Comparison of ENCODE assay signal across 16 cellular contexts in the genomic region with DNA sequence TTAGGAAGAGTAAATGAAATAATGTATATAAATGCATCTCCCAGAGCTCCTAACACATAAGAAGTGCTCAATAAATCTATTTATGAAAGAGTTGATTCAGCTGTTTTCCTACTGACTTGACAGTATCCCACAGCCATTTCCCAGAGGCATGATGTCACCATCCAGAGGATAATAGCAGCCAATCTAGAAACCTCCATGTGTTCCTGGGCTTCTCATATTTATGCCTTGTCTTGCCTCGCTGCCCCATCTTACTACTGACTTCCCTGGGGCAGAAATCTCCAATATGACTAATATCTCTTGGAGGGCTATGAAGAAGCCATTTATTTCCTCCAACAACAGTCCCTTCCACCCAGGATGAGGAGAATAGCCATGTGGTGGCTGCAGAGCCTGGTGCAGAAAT.
DNase-seq lines count a peak whose midpoint lies in the region; ATAC-seq and TF ChIP-seq lines count a peak whose summit lies in the region.
"Had no signal": no experiment of that assay in that cellular context is flagged by ENCODE, and none has a peak within 500 bp of the region (broad histone marks: within the 10 kb centered on the region; RNA-seq: fewer than 3 reads in every experiment).

No MANE protein-coding gene starts in this region.

- H3K9me3 ChIP-seq in neuronal stem cell (replicated peaks in 1 of 2; ENCODE audit: control insufficient read depth in 2 of 2, insufficient read depth in 1 of 2, low read depth in 1 of 2, low read length in 2 of 2), result no peaks in the 10 kb centered on the region
- H3K9me3 ChIP-seq: heart right ventricle, suprapubic skin had no signal

- H2BK15ac ChIP-seq in neuronal stem cell (ENCODE audit: low read length), result no peak overlapping the region

- H3K27me3 ChIP-seq in neuronal stem cell (ENCODE audit: control insufficient read depth in 3 of 3, insufficient read depth in 3 of 3, low read depth in 1 of 3, low read length in 3 of 3), result no peaks in the 10 kb centered on the region
- H3K27me3 ChIP-seq: heart right ventricle, suprapubic skin had no signal

- H3K9me3 Mint-ChIP-seq in chondrocyte (ENCODE audit: low read depth), result no peaks in the 10 kb centered on the region
- H3K9me3 Mint-ChIP-seq: activated CD4-positive, alpha-beta memory T cell treated with anti-CD3 and anti-CD28 coated beads for 36 hours; GM23338; IgD-negative memory B cell had no signal

- H3K36me3 Mint-ChIP-seq in chondrocyte (ENCODE audit: low read depth), result no peaks in the 10 kb centered on the region
- H3K36me3 Mint-ChIP-seq: activated CD4-positive, alpha-beta memory T cell treated with anti-CD3 and anti-CD28 coated beads for 36 hours; IgD-negative memory B cell had no signal

- H3K27ac ChIP-seq in neuronal stem cell (replicated peaks; ENCODE audit: low read length), result no peak overlapping the region

- H2BK5ac ChIP-seq in neuronal stem cell (ENCODE audit: low read length), result no peak overlapping the region

- H3K4me1 ChIP-seq in neuronal stem cell (ENCODE audit: control insufficient read depth in 2 of 2, insufficient read depth in 1 of 2, low read depth in 1 of 2, low read length in 2 of 2), result peaks cover 2 to 4% of the 10 kb centered on the region in 2 donors

- no peak overlapping the region for H4K8ac ChIP-seq in neuronal stem cell (ENCODE audit: low read depth, low read length)

- TF ChIP-seq CTCF in chondrocyte (IDR thresholded peaks at IDR 0.05), result no peak

- no CpG with 5 or more reads among the region's 1 CpG for WGBS in neuronal stem cell (ENCODE audit: extremely low coverage in 2 of 2, insufficient read length in 2 of 2, insufficient replicate concordance in 1 of 2), 2 donors

- no peak overlapping the region for H3K4me3 ChIP-seq in neuronal stem cell (ENCODE audit: low read length in 2 of 2)
- H3K4me3 ChIP-seq: GM23338, heart right ventricle, suprapubic skin had no signal

- H3K36me3 ChIP-seq in neuronal stem cell (replicated peaks in 1 of 2; ENCODE audit: control insufficient read depth in 2 of 2, insufficient read depth in 2 of 2, low read length in 2 of 2), result no peaks in the 10 kb centered on the region
- H3K36me3 ChIP-seq: heart right ventricle, suprapubic skin had no signal

- H3K23ac ChIP-seq in neuronal stem cell (ENCODE audit: low read depth, low read length, poor library complexity), result no peak overlapping the region

- no peak overlapping the region for H2BK120ac ChIP-seq in neuronal stem cell (ENCODE audit: low read depth, low read length)

- in situ Hi-C loops in ACHN (cut with HindIII; ENCODE audit: low pct_ligation_motif_present, low pct_unique_long_range_greater_than_20kb, low sequenced_read_pairs), result no loop called here

- ATAC-seq in HG02870 (IDR thresholded peaks at IDR 0.05; ENCODE audit: unreplicated experiment) (no peak), HG02798 (IDR thresholded peaks at IDR 0.05; ENCODE audit: poor library complexity, unreplicated experiment) (no peak)

- DNase-seq in ACHN (peak; percentile 28), M059J (ENCODE audit: low read depth) (peak; percentile 96), chondrocyte (ENCODE audit: low spot score) (no peak), lung microvascular endothelial cell (ENCODE audit: low read depth in 2 of 2) (peak; percentile 43 to 73), NCI-H774 (lab: John Stamatoyannopoulos, UW) (no peak), neuronal stem cell (ENCODE audit: low spot score) (no peak)
- DNase-seq: activated CD4-positive, alpha-beta memory T cell treated with anti-CD3 and anti-CD28 coated beads for 36 hours; activated gamma-delta T cell; heart right ventricle; NCI-H187; T-helper 1 cell had no signal

- peaks cover 72% of the 10 kb centered on the region for H3K4me1 Mint-ChIP-seq in chondrocyte (ENCODE audit: low read depth)
- H3K4me1 Mint-ChIP-seq: IgD-negative memory B cell had no signal

- no peak overlapping the region for H4K91ac ChIP-seq in neuronal stem cell (ENCODE audit: low read depth, low read length, poor library complexity)

- H2BK12ac ChIP-seq in neuronal stem cell (ENCODE audit: low read length), result no peak overlapping the region

- H3K4me3 Mint-ChIP-seq in chondrocyte (ENCODE audit: unreplicated experiment), result peak overlapping the region; percentile 8
- H3K4me3 Mint-ChIP-seq: activated CD4-positive, alpha-beta memory T cell treated with anti-CD3 and anti-CD28 coated beads for 36 hours; GM23338; IgD-negative memory B cell had no signal

- H3K9ac ChIP-seq in neuronal stem cell (ENCODE audit: low read depth, low read length, poor library complexity), result no peak overlapping the region

- H3K18ac ChIP-seq in neuronal stem cell (ENCODE audit: low read length), result no peak overlapping the region

- H3K27ac Mint-ChIP-seq in chondrocyte (ENCODE audit: unreplicated experiment), result peak overlapping the region; percentile 99
- H3K27ac Mint-ChIP-seq: activated CD4-positive, alpha-beta memory T cell treated with anti-CD3 and anti-CD28 coated beads for 36 hours; GM23338; IgD-negative memory B cell had no signal

- no peak overlapping the region for H3K4ac ChIP-seq in neuronal stem cell (ENCODE audit: low read length)

- H3K4me2 ChIP-seq in neuronal stem cell (ENCODE audit: insufficient read depth, low read length, poor library complexity, severe bottlenecking), result no peak overlapping the region
- H3K4me2 ChIP-seq: GM23338 had no signal

- H3K79me1 ChIP-seq in neuronal stem cell (ENCODE audit: low read depth, low read length), result no peaks in the 10 kb centered on the region

- no peak overlapping the region for H3K14ac ChIP-seq in neuronal stem cell (ENCODE audit: low read length)

- H3K27me3 Mint-ChIP-seq in chondrocyte (ENCODE audit: low read depth), result no peaks in the 10 kb centered on the region

- no peak overlapping the region for H2AFZ ChIP-seq in neuronal stem cell (ENCODE audit: low read length)

- H2AK5ac ChIP-seq in neuronal stem cell (ENCODE audit: low read depth, low read length), result no peak overlapping the region

Comparison
In these comparisons a context has a peak if more than half of its experiments do, and no peak if none do; other contexts are left out.
1. DNase-seq: peak in ACHN (single experiment), M059J (single experiment) and lung microvascular endothelial cell (2 of 2); none in chondrocyte (single experiment), NCI-H774 (single experiment) and neuronal stem cell (single experiment).